11 cellular contexts compared by ENCODE assay signal in the genomic region with DNA sequence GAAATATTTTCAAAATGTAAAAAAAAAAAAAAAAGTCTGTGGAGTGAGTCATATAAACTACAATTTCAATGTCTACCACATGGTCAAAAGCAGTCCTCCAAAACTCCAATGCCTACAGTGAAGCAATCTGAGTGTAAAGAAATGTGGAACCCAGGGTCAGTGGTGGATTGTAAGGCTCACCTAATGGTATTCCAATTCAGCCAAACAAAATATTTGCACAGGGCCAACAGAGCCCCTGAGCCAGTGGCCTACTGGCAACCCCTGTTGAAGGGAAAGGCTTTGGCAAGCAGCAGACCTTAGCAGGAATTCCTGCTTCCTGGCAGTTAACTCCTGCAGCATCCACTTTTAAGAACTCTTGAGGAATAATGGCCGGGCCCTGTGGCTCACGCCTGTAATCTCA. TPM values are rescaled to one million over a fixed set of nuclear protein-coding genes. Genes with fewer than 3 reads are reported as not detected.
DNase-seq lines count a peak whose midpoint lies in the region; ATAC-seq and TF ChIP-seq lines count a peak whose summit lies in the region.
"Had no signal": no experiment of that assay in that cellular context is flagged by ENCODE, and none has a peak within 500 bp of the region (broad histone marks: within the 10 kb centered on the region; RNA-seq: fewer than 3 reads in every experiment).

No MANE protein-coding gene starts in this region.

- no peaks in the 10 kb centered on the region for H3K9me3 Mint-ChIP-seq in activated T-cell treated with anti-CD3 and anti-CD28 coated beads, Interleukin-2, amount 50 U/mL, for 24 hours

- TF ChIP-seq POLR2A in stomach (IDR thresholded peaks at IDR 0.05), result no peak

- TF ChIP-seq EP300 in stomach (IDR thresholded peaks at IDR 0.05), result no peak

- H3K4me3 Mint-ChIP-seq in activated T-cell treated with anti-CD3 and anti-CD28 coated beads, Interleukin-2, amount 50 U/mL, for 24 hours, result peak overlapping the region; percentile 38

- ATAC-seq in HG03354 (IDR thresholded peaks at IDR 0.05; ENCODE audit: poor library complexity, severe bottlenecking, unreplicated experiment), result no peak

- no peaks in the 10 kb centered on the region for H3K9me3 ChIP-seq in stomach

- TF ChIP-seq CTCF in stomach (IDR thresholded peaks at IDR 0.05), result no peak

- peak overlapping the region; percentile 64 for H3K27ac Mint-ChIP-seq in activated T-cell treated with anti-CD3 and anti-CD28 coated beads, Interleukin-2, amount 50 U/mL, for 24 hours

- 23 to 58% (median 52%) methylated on average over 2 of the region's 2 CpGs for WGBS in stomach, 5 donors

- no peaks in the 10 kb centered on the region for H3K27me3 Mint-ChIP-seq in activated T-cell treated with anti-CD3 and anti-CD28 coated beads, Interleukin-2, amount 50 U/mL, for 24 hours

- DNase-seq in activated T-cell treated with anti-CD3 and anti-CD28 coated beads, Interleukin-2, amount 50 U/mL, for 24 hours, result no peak
- DNase-seq in activated T-cell treated with anti-CD3 and anti-CD28 coated beads, Interleukin-2, amount 50 U/mL, for 48 hours, result no peak
- DNase-seq in NCI-H2029 (lab: John Stamatoyannopoulos, UW), result peak; percentile 49
- DNase-seq in fibroblast of gingiva (ENCODE audit: low read depth), result peak; percentile 93
- peak; percentile 76 for DNase-seq in stomach
- DNase-seq in NCI-H510A (lab: John Stamatoyannopoulos, UW), result no peak
- no peak for DNase-seq in occipital lobe (lab: John Stamatoyannopoulos, UW)
- DNase-seq: activated CD4-positive, alpha-beta T cell treated with anti-CD3 and anti-CD28 coated beads for 4 hours; NCI-H2081 treated with DMSO at 0.1 percent for 48 hours; Right ventricle myocardium superior had no signal

- intact Hi-C loops in stomach (cut with DNase I; ENCODE audit: low total_unique reads), result no loop called here

- peak overlapping the region in 4 of 5 donors; percentile 35 to 48 (median 44) for H3K27ac ChIP-seq in stomach

- peaks cover 63% of the 10 kb centered on the region for H3K4me1 Mint-ChIP-seq in activated T-cell treated with anti-CD3 and anti-CD28 coated beads, Interleukin-2, amount 50 U/mL, for 24 hours (ENCODE audit: low read depth)

- peaks cover 76% of the 10 kb centered on the region for H3K36me3 Mint-ChIP-seq in activated T-cell treated with anti-CD3 and anti-CD28 coated beads, Interleukin-2, amount 50 U/mL, for 24 hours (ENCODE audit: low read depth)

- peaks cover 0 to 25% (median 9%) of the 10 kb centered on the region in 4 donors for H3K36me3 ChIP-seq in stomach

- peaks cover 31 to 58% (median 39%) of the 10 kb centered on the region in 4 donors for H3K4me1 ChIP-seq in stomach

- H3K27me3 ChIP-seq in stomach, result no peaks in the 10 kb centered on the region

- H3K4me3 ChIP-seq in stomach, result no peak overlapping the region

RNA-seq across cellular contexts. Expression of a gene that starts 3.4 kb away (rescaled TPM):
- total RNA-seq in stomach (10 to 100 TPM; 32.1 to 92.0 (median 58.9) TPM), occipital lobe (21.4 TPM)
- 10 to 100 TPM; 16.6 to 29.3 (median 23.2) TPM for polyA plus RNA-seq in stomach

RNA-seq across cellular contexts. Expression of a gene that starts 39.8 kb away (rescaled TPM):
- 10 to 100 TPM in 1 of 5 donors, 1 to 10 TPM in 1, under 1 TPM in 2, not detected in 1; 0.29 to 11.7 (median 5.1) TPM for total RNA-seq in stomach
- 1 to 10 TPM; 2.4 to 2.9 (median 2.7) TPM for polyA plus RNA-seq in stomach
- total RNA-seq in occipital lobe, result 4.7 TPM

Comparison
In these comparisons a context has a peak if more than half of its experiments do, and no peak if none do; other contexts are left out.
1. DNase-seq: peak in NCI-H2029 (single experiment), fibroblast of gingiva (single experiment) and stomach (single experiment); none in activated T-cell treated with anti-CD3 and anti-CD28 coated beads, Interleukin-2, amount 50 U/mL, for 24 hours (single experiment), activated T-cell treated with anti-CD3 and anti-CD28 coated beads, Interleukin-2, amount 50 U/mL, for 48 hours (0 of 2), NCI-H510A (single experiment) and occipital lobe (single experiment).